ENCODE assay signal across 8 cellular contexts in genomic region chr9:114506082-114506390, GRCh38. TPM values are rescaled to one million over a fixed set of nuclear protein-coding genes. Genes with fewer than 3 reads are reported as not detected.
A peak's percentile ranks its signal among the peaks of the same experiment; 100 is the strongest.
DNase-seq lines count a peak whose midpoint lies in the region; ATAC-seq and TF ChIP-seq lines count a peak whose summit lies in the region.

No MANE protein-coding gene starts in this region.

- H3K4me3 ChIP-seq in left ventricle myocardium inferior: peak overlapping the region; percentile 70
- H3K4me3 ChIP-seq in breast epithelium: peak overlapping the region; percentile 61 to 82 (median 80)
- H3K4me3 ChIP-seq in mesodermal cell (ENCODE audit: extremely low read depth, insufficient read depth, low read length, poor library complexity, severe bottlenecking): peak overlapping the region; percentile 67
- H3K4me3 ChIP-seq in urinary bladder (ENCODE audit: low read depth, low read length): peak overlapping the region; percentile 83

- H3K27ac ChIP-seq in left ventricle myocardium inferior (replicated peaks) (no peak overlapping the region), breast epithelium (peak overlapping the region; percentile 64 to 90), mesodermal cell (ENCODE audit: low read depth, low read length, severe bottlenecking) (no peak overlapping the region), urinary bladder (ENCODE audit: low read depth) (no peak overlapping the region)

- peaks cover 98% of the 10 kb centered on the region for H3K27me3 ChIP-seq in left ventricle myocardium inferior (ENCODE audit: low read depth)
- no peaks in the 10 kb centered on the region for H3K27me3 ChIP-seq in breast epithelium

- intact Hi-C loops in left ventricle myocardium inferior (cut with micrococcal nuclease) (no loop called here), left ventricle myocardium superior (cut with micrococcal nuclease) (no loop called here), breast epithelium (cut with DNase I; ENCODE audit: low total_unique reads) (no loop called here)

- TF ChIP-seq CTCF in left ventricle myocardium inferior (IDR thresholded peaks at IDR 0.05; ENCODE audit: borderline replicate concordance) (no peak), breast epithelium (IDR thresholded peaks at IDR 0.05) (no peak), GM10266 (IDR thresholded peaks at IDR 0.05; ENCODE audit: control insufficient read depth, insufficient read depth, low read depth, missing control alignments) (no peak)

- peaks cover 19% of the 10 kb centered on the region for H3K4me1 ChIP-seq in left ventricle myocardium inferior
- H3K4me1 ChIP-seq in breast epithelium: peaks cover 0 to 4% of the 10 kb centered on the region in 2 donors
- peaks cover 17% of the 10 kb centered on the region for H3K4me1 ChIP-seq in mesodermal cell (ENCODE audit: control insufficient read depth, insufficient read depth, low read length, poor library complexity, severe bottlenecking)
- no peaks in the 10 kb centered on the region for H3K4me1 ChIP-seq in urinary bladder (ENCODE audit: insufficient read depth)

- WGBS in mesodermal cell (ENCODE audit: insufficient coverage in 2 of 2), 2 experiments: no CpG with 5 or more reads among the region's 7 CpGs
- WGBS in urinary bladder: 44% methylated on average over 7 of the region's 7 CpGs

- DNase-seq in left ventricle myocardium inferior (no peak), left ventricle myocardium superior (no peak), breast epithelium (ENCODE audit: low spot score in 2 of 2) (no peak), NCI-H510A treated with DMSO at 0.1 percent for 48 hours (lab: John Stamatoyannopoulos, UW) (no peak), GM10266 (ENCODE audit: extremely low spot score) (no peak)

- H3K9me3 ChIP-seq in left ventricle myocardium inferior (replicated peaks) (no peaks in the 10 kb centered on the region), breast epithelium (no peaks in the 10 kb centered on the region), mesodermal cell (ENCODE audit: control insufficient read depth, low read length) (no peaks in the 10 kb centered on the region)

- ATAC-seq in left ventricle myocardium superior: no peak
- no peak for ATAC-seq in GM19452 (IDR thresholded peaks at IDR 0.05; ENCODE audit: unreplicated experiment)

- TF ChIP-seq POLR2A in breast epithelium (IDR thresholded peaks at IDR 0.05): no peak

- H3K36me3 ChIP-seq in left ventricle myocardium inferior (no peaks in the 10 kb centered on the region), breast epithelium (no peaks in the 10 kb centered on the region), mesodermal cell (ENCODE audit: control insufficient read depth, insufficient read depth, low read length) (no peaks in the 10 kb centered on the region), urinary bladder (ENCODE audit: insufficient read depth) (no peaks in the 10 kb centered on the region)

RNA-seq across cellular contexts. Expression of gene WHRN, which starts 0.8 kb away (rescaled TPM):
- 0.80 TPM for total RNA-seq in left ventricle myocardium inferior
- 0.57 TPM for total RNA-seq in left ventricle myocardium superior
- 10 to 100 TPM in 2 of 3 donors, 1 to 10 TPM in 1; 2.4 to 16.4 (median 15.1) TPM for total RNA-seq in breast epithelium
- 13.6 TPM for polyA plus RNA-seq in mesodermal cell (2013, experiment 1 of 2)
- polyA plus RNA-seq in mesodermal cell (2013, experiment 2 of 2): 10.5 TPM
- total RNA-seq in urinary bladder: 2.4 TPM
- 12.1 TPM for polyA plus RNA-seq in urinary bladder

Comparison
In these comparisons a context has a peak if more than half of its experiments do, and no peak if none do; other contexts are left out.
1. H3K27ac ChIP-seq: peak in breast epithelium (2 of 2); none in left ventricle myocardium inferior (single experiment), mesodermal cell (single experiment) and urinary bladder (single experiment).
2. Peak in every context shown above with its lines, with median percentiles within 50 percentile points of each other: H3K4me3 ChIP-seq.